16 cellular contexts compared by ENCODE assay signal in the genomic region with DNA sequence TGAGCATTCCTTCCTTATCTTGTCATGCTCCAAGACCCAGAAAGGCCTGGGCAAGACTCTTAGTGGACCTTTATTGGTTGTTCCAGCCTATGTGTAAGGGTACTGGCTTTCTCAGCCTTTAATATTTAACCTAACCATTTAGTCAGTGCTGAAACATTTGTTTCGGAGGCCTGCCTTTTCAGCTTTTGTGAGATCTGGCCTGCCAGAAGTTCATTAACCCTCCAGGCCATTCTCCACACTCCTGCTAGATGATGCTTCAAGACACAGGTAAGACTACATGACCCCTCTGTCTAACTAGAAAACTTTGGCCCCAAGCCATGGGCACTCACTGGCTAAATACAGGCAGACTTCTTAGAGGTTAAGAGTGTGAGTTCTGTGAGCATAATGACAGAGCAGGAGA.
DNase-seq lines count a peak whose midpoint lies in the region; ATAC-seq and FAIRE-seq lines count a peak whose summit lies in the region.
"Had no signal": no experiment of that assay in that cellular context is flagged by ENCODE, and none has a peak within 500 bp of the region (broad histone marks: within the 10 kb centered on the region; RNA-seq: fewer than 3 reads in every experiment).

No MANE protein-coding gene starts in this region.

- DNase-seq in ACHN (peak; percentile 94), RCC 7860 (ENCODE audit: low spot score) (peak; percentile 84), islet precursor cell (peak; percentile 62), mesenchymal stem cell (no peak), NCI-H1436 (lab: John Stamatoyannopoulos, UW) (no peak), HTR-8/SVneo (ENCODE audit: insufficient read length, low spot score) (no peak)
- DNase-seq: AML-193; Caco-2; CD8-positive, alpha-beta memory T cell; DMS53; GM23248; H7 had no signal

- no peak overlapping the region for H3K9ac ChIP-seq in mesenchymal stem cell (ENCODE audit: low read length)
- H3K9ac ChIP-seq: BLaER1, GM23248 had no signal

- ATAC-seq in HG03097 (IDR thresholded peaks at IDR 0.05; ENCODE audit: low FRiP score, unreplicated experiment) (no peak), HG02571 (IDR thresholded peaks at IDR 0.05; ENCODE audit: unreplicated experiment) (no peak)

- no peak overlapping the region for H3K18ac ChIP-seq in mesenchymal stem cell (ENCODE audit: low read depth in 1 of 2, low read length in 2 of 2)

- H3K27me3 ChIP-seq in mesenchymal stem cell (ENCODE audit: control insufficient read depth in 1 of 2, insufficient read depth in 1 of 2, low read length in 2 of 2): no peaks in the 10 kb centered on the region
- H3K27me3 ChIP-seq: BLaER1 had no signal

- no peak overlapping the region for H4K91ac ChIP-seq in mesenchymal stem cell (ENCODE audit: low read length)

- H4K8ac ChIP-seq in mesenchymal stem cell (ENCODE audit: low read length): no peak overlapping the region

- no peak overlapping the region for H3K14ac ChIP-seq in mesenchymal stem cell (ENCODE audit: low read length in 2 of 2)

- no peak overlapping the region for H2AK5ac ChIP-seq in mesenchymal stem cell (ENCODE audit: low read length, severe bottlenecking)

- no peak overlapping the region for H3K4ac ChIP-seq in mesenchymal stem cell (ENCODE audit: low read depth in 1 of 2, low read length in 2 of 2)

- H3K79me1 ChIP-seq in mesenchymal stem cell (replicated peaks; ENCODE audit: low read length, poor library complexity, severe bottlenecking): no peaks in the 10 kb centered on the region

- no peak overlapping the region for H2BK5ac ChIP-seq in mesenchymal stem cell (ENCODE audit: low read depth, low read length, poor library complexity, severe bottlenecking)

- H2BK12ac ChIP-seq in mesenchymal stem cell (ENCODE audit: low read length in 2 of 2): no peak overlapping the region

- no peak overlapping the region for H2BK120ac ChIP-seq in mesenchymal stem cell (ENCODE audit: low read depth, low read length)

- no peak overlapping the region for H3K4me3 ChIP-seq in mesenchymal stem cell (ENCODE audit: insufficient read depth in 1 of 2, low read depth in 1 of 2, low read length in 2 of 2)
- H3K4me3 ChIP-seq: BLaER1, GM23248 had no signal

- no peaks in the 10 kb centered on the region for H3K36me3 ChIP-seq in mesenchymal stem cell (ENCODE audit: control insufficient read depth in 1 of 2, insufficient read depth in 2 of 2, low read depth in 1 of 2, low read length in 2 of 2)
- H3K36me3 ChIP-seq: BLaER1 had no signal

- no peak overlapping the region for H2AFZ ChIP-seq in mesenchymal stem cell (ENCODE audit: low read depth, low read length)
- H2AFZ ChIP-seq: GM23248 had no signal

- peaks cover 19% of the 10 kb centered on the region for H3K9me3 ChIP-seq in mesenchymal stem cell (ENCODE audit: control insufficient read depth, low read length)
- H3K9me3 ChIP-seq: BLaER1, Caco-2 had no signal

- no peak overlapping the region for H3K4me2 ChIP-seq in mesenchymal stem cell (ENCODE audit: low read length, poor library complexity, severe bottlenecking)
- H3K4me2 ChIP-seq: BLaER1 had no signal

- peak; percentile 97 for FAIRE-seq in RCC 7860 (lab: Jason Lieb, UNC)
- no peak for FAIRE-seq in HTR-8/SVneo (lab: Jason Lieb, UNC)

- H3K27ac ChIP-seq in mesenchymal stem cell (ENCODE audit: low read length, poor library complexity, severe bottlenecking): peak overlapping the region; percentile 85
- H3K27ac ChIP-seq: 22Rv1, BLaER1, GM23248 had no signal

- 78% methylated on average over 1 of the region's 1 CpG for WGBS in mesenchymal stem cell

- no peak overlapping the region for H2BK15ac ChIP-seq in mesenchymal stem cell (ENCODE audit: low read depth, poor library complexity, severe bottlenecking)

- in situ Hi-C loops in ACHN (cut with HindIII; ENCODE audit: low pct_ligation_motif_present, low pct_unique_long_range_greater_than_20kb, low sequenced_read_pairs): no loop called here

- no peak overlapping the region for H3K23ac ChIP-seq in mesenchymal stem cell (ENCODE audit: low read length in 2 of 2)

- H3K4me1 ChIP-seq in mesenchymal stem cell (ENCODE audit: control insufficient read depth, insufficient read depth, low read depth, low read length): peaks cover 4% of the 10 kb centered on the region
- H3K4me1 ChIP-seq: BLaER1, Caco-2 had no signal

Comparison
In these comparisons a context has a peak if more than half of its experiments do, and no peak if none do; other contexts are left out.
1. DNase-seq: peak in ACHN (single experiment), RCC 7860 (single experiment) and islet precursor cell (single experiment); none in mesenchymal stem cell (single experiment), NCI-H1436 (single experiment) and HTR-8/SVneo (single experiment).